ENCODE assay signal across 16 cellular contexts in genomic region chr10:32582946-32583345, GRCh38.
DNase-seq lines count a peak whose midpoint lies in the region; ATAC-seq and FAIRE-seq lines count a peak whose summit lies in the region.
"Had no signal": no experiment of that assay in that cellular context is flagged by ENCODE, and none has a peak within 500 bp of the region (broad histone marks: within the 10 kb centered on the region; RNA-seq: fewer than 3 reads in every experiment).

No MANE protein-coding gene starts in this region.

- ATAC-seq in HG03196 (IDR thresholded peaks at IDR 0.05; ENCODE audit: unreplicated experiment) (no peak), HG03045 (IDR thresholded peaks at IDR 0.05; ENCODE audit: unreplicated experiment) (no peak), left lobe of liver (no peak), HG02763 (IDR thresholded peaks at IDR 0.05; ENCODE audit: unreplicated experiment) (no peak)

- DNase-seq in LHCN-M2 (ENCODE audit: low read depth) (peak; percentile 11), amniotic epithelial cell (ENCODE audit: low read depth) (peak; percentile 10), iris pigment epithelial cell (ENCODE audit: low read depth) (peak; percentile 4), left lobe of liver (ENCODE audit: low spot score) (no peak)
- DNase-seq: ACHN; CD4-positive, CD25-positive, alpha-beta regulatory T cell; DMS53; KG1; NCI-H187 treated with DMSO at 0.1 percent for 48 hours; NCI-H2171; NCI-H510A; NCI-H82 had no signal

- FAIRE-seq in G401.6 (lab: Jason Lieb, UNC) = peak; percentile 6
